Comparison of ENCODE assay signal across 8 cellular contexts in the genomic region with DNA sequence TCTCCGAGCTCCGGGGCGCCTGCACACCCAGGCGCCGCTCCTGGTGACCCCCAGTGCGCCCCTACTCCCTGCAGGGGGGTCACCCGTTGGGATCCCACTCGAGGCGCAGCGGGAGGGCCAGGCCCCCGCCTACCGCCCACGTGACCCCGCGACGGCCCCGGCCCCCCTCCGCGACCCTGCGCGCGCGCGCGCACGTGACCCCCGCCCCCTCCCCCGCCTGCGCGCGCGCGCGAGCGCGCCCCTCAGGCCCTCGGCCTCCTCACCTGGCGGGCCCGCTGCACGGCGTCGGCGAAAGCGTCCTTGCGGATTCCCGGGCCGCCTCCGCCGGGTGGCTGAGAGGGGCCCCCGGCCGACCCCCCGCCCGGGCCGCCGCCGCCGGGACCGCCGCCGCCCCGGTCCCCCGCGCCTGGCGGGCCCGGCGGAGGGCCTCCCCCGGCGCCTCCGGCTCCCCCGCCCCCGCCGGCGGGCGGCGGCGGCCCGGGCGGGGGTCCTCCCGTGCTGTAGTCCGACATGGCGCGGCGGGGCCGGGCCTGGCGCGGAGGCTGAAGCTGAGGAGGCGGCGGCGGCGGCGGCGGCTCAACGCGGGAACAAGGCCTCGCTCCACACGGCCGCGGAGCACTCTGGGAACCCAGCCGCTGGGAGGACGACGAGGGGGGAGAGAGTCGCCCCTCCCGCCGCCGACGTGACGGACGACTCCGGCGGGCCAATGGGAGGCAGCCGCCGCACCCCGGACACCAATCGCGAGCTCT. TPM values are rescaled to one million over a fixed set of nuclear protein-coding genes. Genes with fewer than 3 reads are reported as not detected.
DNase-seq lines count a peak whose midpoint lies in the region; ATAC-seq and TF ChIP-seq lines count a peak whose summit lies in the region.

A gene with protein sequence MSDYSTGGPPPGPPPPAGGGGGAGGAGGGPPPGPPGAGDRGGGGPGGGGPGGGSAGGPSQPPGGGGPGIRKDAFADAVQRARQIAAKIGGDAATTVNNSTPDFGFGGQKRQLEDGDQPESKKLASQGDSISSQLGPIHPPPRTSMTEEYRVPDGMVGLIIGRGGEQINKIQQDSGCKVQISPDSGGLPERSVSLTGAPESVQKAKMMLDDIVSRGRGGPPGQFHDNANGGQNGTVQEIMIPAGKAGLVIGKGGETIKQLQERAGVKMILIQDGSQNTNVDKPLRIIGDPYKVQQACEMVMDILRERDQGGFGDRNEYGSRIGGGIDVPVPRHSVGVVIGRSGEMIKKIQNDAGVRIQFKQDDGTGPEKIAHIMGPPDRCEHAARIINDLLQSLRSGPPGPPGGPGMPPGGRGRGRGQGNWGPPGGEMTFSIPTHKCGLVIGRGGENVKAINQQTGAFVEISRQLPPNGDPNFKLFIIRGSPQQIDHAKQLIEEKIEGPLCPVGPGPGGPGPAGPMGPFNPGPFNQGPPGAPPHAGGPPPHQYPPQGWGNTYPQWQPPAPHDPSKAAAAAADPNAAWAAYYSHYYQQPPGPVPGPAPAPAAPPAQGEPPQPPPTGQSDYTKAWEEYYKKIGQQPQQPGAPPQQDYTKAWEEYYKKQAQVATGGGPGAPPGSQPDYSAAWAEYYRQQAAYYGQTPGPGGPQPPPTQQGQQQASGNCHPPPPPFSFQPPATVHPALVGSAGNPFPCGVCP (minus strand): TSS at position 622 of the 749 bp plus-strand sequence. CDS start 110 bp downstream, at position 512.

- peak; percentile 51 for DNase-seq in AG20443 (ENCODE audit: low spot score)
- peak; percentile 99 for DNase-seq in H7
- peak; percentile 49 for DNase-seq in activated CD4-positive, alpha-beta T cell treated with anti-CD3 and anti-CD28 coated beads for 48 hours
- DNase-seq in endothelial cell (ENCODE audit: low spot score) = peak; percentile 31
- DNase-seq in transverse colon = no peak
- no peak for DNase-seq in HK-2 (ENCODE audit: unreplicated experiment)

- 0% methylated on average over 17 of the region's 115 CpGs; no CpG with 5 or more reads in 1 of the 2 donors for WGBS in transverse colon (ENCODE audit: low coverage in 1 of 2), 2 donors

- H3K36me3 ChIP-seq in H7 (replicated peaks; ENCODE audit: control insufficient read depth, insufficient read depth, low read length) (peaks cover 27% of the 10 kb centered on the region), muscle layer of colon (ENCODE audit: insufficient read depth, low read length) (peaks cover 18% of the 10 kb centered on the region), transverse colon (peaks cover 0 to 14% (median 6%) of the 10 kb centered on the region in 4 donors)

- peak within 1 kb of the TSS; percentile 44 for H3K9ac ChIP-seq in muscle layer of colon (ENCODE audit: low read length)

- H3K27ac ChIP-seq in muscle layer of colon (ENCODE audit: low read depth, low read length) (peak within 1 kb of the TSS; percentile 73), transverse colon (peak within 1 kb of the TSS; percentile 77 to 91 (median 86))

- H3K36me3 Mint-ChIP-seq in endothelial cell (ENCODE audit: low read depth, unreplicated experiment) = peaks cover 26% of the 10 kb centered on the region

- no peak for TF ChIP-seq EP300 in transverse colon (IDR thresholded peaks at IDR 0.05; ENCODE audit: low read depth)

- H3K27me3 ChIP-seq in H7 (ENCODE audit: control insufficient read depth, insufficient read depth, low read length) (no peaks in the 10 kb centered on the region; the same call in 1 of the 2 replicates), muscle layer of colon (ENCODE audit: control insufficient read depth in 1 of 2, insufficient read depth in 2 of 2, low read length in 2 of 2) (no peaks in the 10 kb centered on the region), transverse colon (no peaks in the 10 kb centered on the region)

- peak within 1 kb of the TSS; percentile 96 for H3K4me3 Mint-ChIP-seq in endothelial cell (ENCODE audit: unreplicated experiment)

- peaks cover 18% of the 10 kb centered on the region for H3K27me3 Mint-ChIP-seq in endothelial cell (ENCODE audit: unreplicated experiment)

- no peaks in the 10 kb centered on the region for H3K9me3 ChIP-seq in muscle layer of colon (ENCODE audit: low read length)
- no peaks in the 10 kb centered on the region for H3K9me3 ChIP-seq in transverse colon

- in situ Hi-C loops in transverse colon (cut with MboI; ENCODE audit: low pct_ligation_motif_present in 1 of 4, low pct_unique_long_range_greater_than_20kb in 1 of 4, low sequenced_read_pairs in 3 of 4) = no loop called here

- no peak for TF ChIP-seq CTCF in endothelial cell (IDR thresholded peaks at IDR 0.05; ENCODE audit: unreplicated experiment)
- no peak for TF ChIP-seq CTCF in transverse colon (IDR thresholded peaks at IDR 0.05)

- H3K4me1 ChIP-seq in muscle layer of colon (ENCODE audit: insufficient read depth, low read length) (peaks cover 28% of the 10 kb centered on the region), transverse colon (peaks cover 8 to 29% (median 20%) of the 10 kb centered on the region in 4 donors)

- peaks cover 15% of the 10 kb centered on the region for H3K4me1 Mint-ChIP-seq in endothelial cell (ENCODE audit: unreplicated experiment)

- H3K4me3 ChIP-seq in H7 (ENCODE audit: insufficient read depth, low read depth, low read length) (peak within 1 kb of the TSS; percentile 92), muscle layer of colon (ENCODE audit: low read depth in 1 of 2, low read length in 2 of 2) (peak within 1 kb of the TSS; percentile 96 to 99), transverse colon (peak within 1 kb of the TSS; percentile 73 to 95 (median 83))

- peak; percentile 62 for TF ChIP-seq POLR2A in transverse colon (IDR thresholded peaks at IDR 0.05)

- no peak for ATAC-seq in GM19463 (IDR thresholded peaks at IDR 0.05; ENCODE audit: unreplicated experiment)

- intact Hi-C loops in transverse colon (cut with DNase I; ENCODE audit: low total_unique reads) = loop anchor here (10.0 kb wide), 1 partner anchor 1200 kb away; a partner anchor contains a TSS

- peak within 1 kb of the TSS; percentile 80 for H3K27ac Mint-ChIP-seq in endothelial cell (ENCODE audit: unreplicated experiment)

- H3K9me3 Mint-ChIP-seq in endothelial cell (ENCODE audit: unreplicated experiment) = peaks cover 6% of the 10 kb centered on the region

RNA-seq across cellular contexts. Expression of the gene that starts here (rescaled TPM):
- 223 and 266 TPM in 2 replicates for total RNA-seq in H7 (2014; rRNA removed; shearing (Covaris generic))
- total RNA-seq in endothelial cell (ENCODE audit: unreplicated experiment) = 290 TPM
- total RNA-seq in transverse colon = 100 to 1,000 TPM; 100 to 206 (median 112) TPM

Comparison
In these comparisons a context has a peak if more than half of its experiments do, and no peak if none do; other contexts are left out.
1. DNase-seq: peak in AG20443 (single experiment), H7 (single experiment), activated CD4-positive, alpha-beta T cell treated with anti-CD3 and anti-CD28 coated beads for 48 hours (single experiment) and endothelial cell (single experiment); none in transverse colon (single experiment) and HK-2 (single experiment).
2. Peak in every context shown above with its lines, with median percentiles within 50 percentile points of each other: H3K4me3 ChIP-seq.